Comparison of ENCODE assay signal across 30 cellular contexts in the genomic region with DNA sequence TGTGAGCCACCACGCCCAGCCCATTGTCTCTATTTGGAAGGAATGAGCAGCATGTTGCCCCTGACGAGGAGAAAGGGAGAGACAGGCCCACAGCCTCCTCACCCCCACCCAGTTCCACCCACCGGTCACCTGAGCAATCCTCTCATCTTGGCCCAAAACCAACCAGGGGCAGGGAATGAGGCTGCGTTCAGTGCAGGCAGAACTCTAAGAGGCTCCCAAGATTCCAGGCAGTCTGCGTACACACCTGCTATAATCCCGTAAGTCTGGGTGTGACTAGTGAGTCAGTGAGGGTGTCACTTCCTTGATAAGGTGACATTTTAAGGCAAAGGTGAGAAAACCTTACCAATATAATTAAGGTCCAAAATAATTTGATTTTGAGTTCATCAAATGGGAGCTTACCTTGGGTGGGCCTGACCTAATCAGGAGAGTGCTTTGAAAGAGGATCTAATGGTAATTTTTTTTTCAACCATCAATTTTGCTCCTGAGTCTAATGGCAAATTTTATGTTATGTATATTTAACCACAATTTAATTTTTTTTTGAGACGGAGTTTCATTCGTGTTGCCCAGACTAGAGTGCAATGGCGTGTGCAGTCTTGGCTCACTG. TPM values are rescaled to one million over a fixed set of nuclear protein-coding genes. Genes with fewer than 3 reads are reported as not detected.
"Had no signal": no experiment of that assay in that cellular context is flagged by ENCODE, and none has a peak within 500 bp of the region (broad histone marks: within the 10 kb centered on the region; RNA-seq: fewer than 3 reads in every experiment).

No MANE protein-coding gene starts in this region.

- H3K4me2 ChIP-seq: smooth muscle cell had no signal

- H3K4me3 Mint-ChIP-seq: activated naive CD8-positive, alpha-beta T cell; memory B cell; nephron progenitor cell; stimulated activated memory B cell treated with anti-CD40 and anti-IgM and Interleukin-4, amounts not matched to agents 10 μg/mL and 1 μg/mL and 100 μg/mL, for 72 hours; stimulated activated naive CD8-positive, alpha-beta T cell treated with anti-CD3 and anti-CD28 coated beads, Interleukin-15, amount 100 ng/mL, for 72 hours; T-helper 2 cell treated with Interferon-gamma antibody and Interleukin-4, amounts not matched to agents 5 μg/mL and 100 μg/mL, for 36 hours had no signal

- ATAC-seq: stimulated activated memory B cell treated with anti-CD40 and anti-IgM and Interleukin-4, amounts not matched to agents 10 μg/mL and 1 μg/mL and 100 μg/mL, for 72 hours; stimulated activated naive CD8-positive, alpha-beta T cell treated with anti-CD3 and anti-CD28 coated beads, Interleukin-15, amount 100 ng/mL, for 72 hours had no signal

- H3K9me3 Mint-ChIP-seq: nephron progenitor cell; stimulated activated naive CD8-positive, alpha-beta T cell treated with anti-CD3 and anti-CD28 coated beads, Interleukin-15, amount 100 ng/mL, for 72 hours; T-helper 2 cell treated with Interferon-gamma antibody and Interleukin-4, amounts not matched to agents 5 μg/mL and 100 μg/mL, for 36 hours had no signal

- H3K4me1 Mint-ChIP-seq: stimulated activated naive CD8-positive, alpha-beta T cell treated with anti-CD3 and anti-CD28 coated beads, Interleukin-15, amount 100 ng/mL, for 72 hours had no signal

- H3K27ac ChIP-seq: neutrophil, sigmoid colon, thyroid gland, VCaP had no signal

- DNase-seq: activated CD4-positive, alpha-beta T cell treated with anti-CD3 and anti-CD28 coated beads for 4 hours; activated CD4-positive, alpha-beta T cell treated with anti-CD3 and anti-CD28 coated beads, Interleukin-2, amount 50 U/mL, for 4 hours; activated effector memory CD4-positive, alpha-beta T cell treated with Interleukin-2 at 50 U/mL for 16 hours; activated naive CD4-positive, alpha-beta T cell treated with Interleukin-2 at 50 U/mL for 16 hours; activated T-cell treated with anti-CD3 and anti-CD28 coated beads for 4 hours; anterior cingulate cortex; effector CD8-positive, alpha-beta T cell; foreskin fibroblast; head of caudate nucleus; hippocampal formation; midbrain; nephron progenitor cell; retina; sigmoid colon; stimulated activated CD4-positive, alpha-beta T cell treated with anti-CD3 and anti-CD28 coated beads, Interleukin-1b, Interleukin-23, amount 100 ng/mL, for 48 hours; stimulated activated CD4-positive, alpha-beta T cell treated with anti-CD3 and anti-CD28 coated beads, Interleukin-4, amount 100 ng/mL, for 4 hours; stimulated activated CD8-positive, alpha-beta memory T cell treated with anti-CD3 and anti-CD28 coated beads, Interleukin-4, amount 100 ng/mL, for 48 hours; stimulated activated naive CD8-positive, alpha-beta T cell treated with anti-CD3 and anti-CD28 coated beads, Interleukin-15, amount 100 ng/mL, for 72 hours; T-helper 1 cell; thyroid gland had no signal

- H3K36me3 Mint-ChIP-seq: activated naive CD8-positive, alpha-beta T cell; memory B cell; stimulated activated memory B cell treated with anti-CD40 and anti-IgM and Interleukin-4, amounts not matched to agents 10 μg/mL and 1 μg/mL and 100 μg/mL, for 72 hours had no signal

- H3K27me3 ChIP-seq: neutrophil, sigmoid colon, thyroid gland had no signal

- H3K4me3 ChIP-seq: sigmoid colon, smooth muscle cell, thyroid gland had no signal

- FAIRE-seq: bronchial epithelial cell, colon, keratinocyte had no signal

- H3K36me3 ChIP-seq: neutrophil, sigmoid colon, thyroid gland had no signal

- H3K9me3 ChIP-seq: neutrophil, sigmoid colon, thyroid gland had no signal

- H3K27ac Mint-ChIP-seq: activated naive CD8-positive, alpha-beta T cell; memory B cell; stimulated activated memory B cell treated with anti-CD40 and anti-IgM and Interleukin-4, amounts not matched to agents 10 μg/mL and 1 μg/mL and 100 μg/mL, for 72 hours; stimulated activated naive CD8-positive, alpha-beta T cell treated with anti-CD3 and anti-CD28 coated beads, Interleukin-15, amount 100 ng/mL, for 72 hours; T-helper 2 cell treated with Interferon-gamma antibody and Interleukin-4, amounts not matched to agents 5 μg/mL and 100 μg/mL, for 36 hours had no signal

- H3K27me3 Mint-ChIP-seq: activated naive CD8-positive, alpha-beta T cell; memory B cell; stimulated activated memory B cell treated with anti-CD40 and anti-IgM and Interleukin-4, amounts not matched to agents 10 μg/mL and 1 μg/mL and 100 μg/mL, for 72 hours; stimulated activated naive CD8-positive, alpha-beta T cell treated with anti-CD3 and anti-CD28 coated beads, Interleukin-15, amount 100 ng/mL, for 72 hours had no signal

RNA-seq across cellular contexts. Expression of gene KLF2, which starts 26.9 kb away (rescaled TPM):
- polyA plus RNA-seq: keratinocyte had no signal
